ENCODE assay signal across 10 cellular contexts in genomic region chr18:61554117-61554776, GRCh38.
A peak's percentile ranks its signal among the peaks of the same experiment; 100 is the strongest.
DNase-seq lines count a peak whose midpoint lies in the region; ATAC-seq and TF ChIP-seq lines count a peak whose summit lies in the region.
"Had no signal": no experiment of that assay in that cellular context is flagged by ENCODE, and none has a peak within 500 bp of the region (broad histone marks: within the 10 kb centered on the region; RNA-seq: fewer than 3 reads in every experiment).

No MANE protein-coding gene starts in this region.

- peak overlapping the region in 6 of 7 donors; percentile 68 to 90 (median 80) for H3K4me3 Mint-ChIP-seq in CD8-positive, alpha-beta memory T cell
- peak overlapping the region; percentile 65 for H3K4me3 Mint-ChIP-seq in activated CD4-positive, alpha-beta T cell treated with anti-CD3 and anti-CD28 coated beads for 36 hours
- H3K4me3 Mint-ChIP-seq in nephron progenitor cell: no peak overlapping the region
- H3K4me3 Mint-ChIP-seq: endodermal cell had no signal

- H3K4me1 Mint-ChIP-seq in CD8-positive, alpha-beta memory T cell: peaks cover 0 to 29% (median 2%) of the 10 kb centered on the region in 3 donors
- peaks cover 11% of the 10 kb centered on the region for H3K4me1 Mint-ChIP-seq in activated CD4-positive, alpha-beta T cell treated with anti-CD3 and anti-CD28 coated beads for 36 hours
- peaks cover 11% of the 10 kb centered on the region for H3K4me1 Mint-ChIP-seq in nephron progenitor cell

- H3K27ac ChIP-seq in CD8-positive, alpha-beta memory T cell (ENCODE audit: low read depth, low read length): no peak overlapping the region
- no peak overlapping the region for H3K27ac ChIP-seq in duodenal mucosa (ENCODE audit: low read depth, low read length)
- H3K27ac ChIP-seq: BLaER1 treated with 17β-estradiol and CSF1 and Interleukin-3, amounts not matched to agents 10 nM and 100 nM had no signal

- no peaks in the 10 kb centered on the region for H3K4me1 ChIP-seq in CD8-positive, alpha-beta memory T cell (ENCODE audit: insufficient read depth, low read length)
- H3K4me1 ChIP-seq in duodenal mucosa (ENCODE audit: control insufficient read depth in 1 of 2, insufficient read depth in 2 of 2, low read length in 2 of 2): no peaks in the 10 kb centered on the region

- peak; percentile 47 for ATAC-seq in activated CD4-positive, alpha-beta T cell treated with anti-CD3 and anti-CD28 coated beads for 36 hours
- ATAC-seq in GM19351 (IDR thresholded peaks at IDR 0.05; ENCODE audit: unreplicated experiment) (no peak), GM21737 (IDR thresholded peaks at IDR 0.05; ENCODE audit: unreplicated experiment) (no peak), GM18520 (IDR thresholded peaks at IDR 0.05; ENCODE audit: unreplicated experiment) (no peak)

- H3K9ac ChIP-seq in duodenal mucosa (ENCODE audit: low read depth in 1 of 2, low read length in 2 of 2): peak overlapping the region in 1 of 2 donors; percentile 11
- H3K9ac ChIP-seq: BLaER1 treated with 17β-estradiol and CSF1 and Interleukin-3, amounts not matched to agents 10 nM and 100 nM had no signal

- peak overlapping the region; percentile 22 for H3K4me3 ChIP-seq in CD8-positive, alpha-beta memory T cell (ENCODE audit: low read length)
- H3K4me3 ChIP-seq in duodenal mucosa (ENCODE audit: low read depth in 1 of 2, low read length in 2 of 2): peak overlapping the region; percentile 28 to 58
- H3K4me3 ChIP-seq: BLaER1 treated with 17β-estradiol and CSF1 and Interleukin-3, amounts not matched to agents 10 nM and 100 nM had no signal

- peaks cover 0 to 1% (median 0%) of the 10 kb centered on the region in 3 donors for H3K36me3 Mint-ChIP-seq in CD8-positive, alpha-beta memory T cell
- H3K36me3 Mint-ChIP-seq in activated CD4-positive, alpha-beta T cell treated with anti-CD3 and anti-CD28 coated beads for 36 hours (ENCODE audit: low read depth): no peaks in the 10 kb centered on the region
- H3K36me3 Mint-ChIP-seq in nephron progenitor cell (ENCODE audit: low read depth): no peaks in the 10 kb centered on the region

- intact Hi-C loops in activated CD4-positive, alpha-beta T cell treated with anti-CD3 and anti-CD28 coated beads for 36 hours (cut with DNase I, micrococcal nuclease): loop anchor here in 1 of 2 experiments (5.0 kb wide), 1 partner anchor 338 kb away; the partner anchor contains the start of gene RNF152

- H3K9me3 Mint-ChIP-seq in CD8-positive, alpha-beta memory T cell: peaks cover 0 to 2% (median 0%) of the 10 kb centered on the region in 5 donors
- H3K9me3 Mint-ChIP-seq in activated CD4-positive, alpha-beta T cell treated with anti-CD3 and anti-CD28 coated beads for 36 hours (ENCODE audit: low read depth): no peaks in the 10 kb centered on the region
- peaks cover 4% of the 10 kb centered on the region for H3K9me3 Mint-ChIP-seq in nephron progenitor cell

- POLR2A ChIA-PET in CD8-positive, alpha-beta memory T cell (lab: Charles Lee): no interaction called here
- POLR2A ChIA-PET in activated CD4-positive, alpha-beta T cell treated with anti-CD3 and anti-CD28 coated beads for 36 hours (lab: Charles Lee): no interaction called here

- H3K9me3 ChIP-seq in CD8-positive, alpha-beta memory T cell (ENCODE audit: low read length): no peaks in the 10 kb centered on the region
- H3K9me3 ChIP-seq in duodenal mucosa (ENCODE audit: control insufficient read depth in 1 of 2, low read length in 2 of 2): no peaks in the 10 kb centered on the region

- TF ChIP-seq CTCF in nephron progenitor cell (IDR thresholded peaks at IDR 0.05): no peak

- peak overlapping the region in 5 of 8 donors; percentile 40 to 89 (median 67) for H3K27ac Mint-ChIP-seq in CD8-positive, alpha-beta memory T cell
- H3K27ac Mint-ChIP-seq in activated CD4-positive, alpha-beta T cell treated with anti-CD3 and anti-CD28 coated beads for 36 hours: peak overlapping the region; percentile 70
- peak overlapping the region; percentile 72 for H3K27ac Mint-ChIP-seq in nephron progenitor cell
- H3K27ac Mint-ChIP-seq: endodermal cell had no signal

- H3K27me3 Mint-ChIP-seq in CD8-positive, alpha-beta memory T cell: peaks cover 0 to 4% of the 10 kb centered on the region in 2 donors
- H3K27me3 Mint-ChIP-seq in activated CD4-positive, alpha-beta T cell treated with anti-CD3 and anti-CD28 coated beads for 36 hours: peaks cover 10% of the 10 kb centered on the region
- no peaks in the 10 kb centered on the region for H3K27me3 Mint-ChIP-seq in nephron progenitor cell (ENCODE audit: low read depth, poor library complexity)

- DNase-seq in CD8-positive, alpha-beta memory T cell: peak in 4 of 5 donors; percentile 14 to 70 (median 28)
- peak; percentile 58 for DNase-seq in activated CD4-positive, alpha-beta T cell treated with anti-CD3 and anti-CD28 coated beads for 36 hours
- DNase-seq in nephron progenitor cell (no peak), HuH-7.5 (ENCODE audit: low spot score) (no peak)
- DNase-seq: endodermal cell had no signal

- H3K36me3 ChIP-seq in CD8-positive, alpha-beta memory T cell (ENCODE audit: insufficient read depth, low read length): no peaks in the 10 kb centered on the region
- no peaks in the 10 kb centered on the region for H3K36me3 ChIP-seq in duodenal mucosa (ENCODE audit: control insufficient read depth in 1 of 2, insufficient read depth in 2 of 2, low read length in 2 of 2)
- H3K36me3 ChIP-seq: BLaER1 treated with 17β-estradiol and CSF1 and Interleukin-3, amounts not matched to agents 10 nM and 100 nM had no signal

- CTCF ChIA-PET in CD8-positive, alpha-beta memory T cell (lab: Charles Lee): interaction anchor here (1.1 kb wide), 1 partner anchor 27 kb away, joined by 3 read pairs; no protein-coding TSS in a partner anchor
- CTCF ChIA-PET in activated CD4-positive, alpha-beta T cell treated with anti-CD3 and anti-CD28 coated beads for 36 hours (lab: Charles Lee): interaction anchor here (0.6 to 1.5 kb wide), 3 partner anchors 42 to 577 kb away, joined by 3 to 7 read pairs (median 3); no protein-coding TSS in a partner anchor

- no peaks in the 10 kb centered on the region for H3K27me3 ChIP-seq in CD8-positive, alpha-beta memory T cell (ENCODE audit: insufficient read depth, low read length, poor library complexity, severe bottlenecking)
- H3K27me3 ChIP-seq in duodenal mucosa (ENCODE audit: control insufficient read depth in 1 of 2, insufficient read depth in 2 of 2, low read length in 2 of 2): peaks cover 0 to 3% of the 10 kb centered on the region in 2 donors
- H3K27me3 ChIP-seq: BLaER1 treated with 17β-estradiol and CSF1 and Interleukin-3, amounts not matched to agents 10 nM and 100 nM had no signal

Comparison
In these comparisons a context has a peak if more than half of its experiments do, and no peak if none do; other contexts are left out.
1. DNase-seq: peak in CD8-positive, alpha-beta memory T cell (4 of 5) and activated CD4-positive, alpha-beta T cell treated with anti-CD3 and anti-CD28 coated beads for 36 hours (single experiment); none in nephron progenitor cell (single experiment) and HuH-7.5 (single experiment).
2. Peak in every context shown above with its lines, with median percentiles within 50 percentile points of each other: H3K27ac Mint-ChIP-seq.